ENCODE assay signal across 15 cellular contexts in the genomic region with DNA sequence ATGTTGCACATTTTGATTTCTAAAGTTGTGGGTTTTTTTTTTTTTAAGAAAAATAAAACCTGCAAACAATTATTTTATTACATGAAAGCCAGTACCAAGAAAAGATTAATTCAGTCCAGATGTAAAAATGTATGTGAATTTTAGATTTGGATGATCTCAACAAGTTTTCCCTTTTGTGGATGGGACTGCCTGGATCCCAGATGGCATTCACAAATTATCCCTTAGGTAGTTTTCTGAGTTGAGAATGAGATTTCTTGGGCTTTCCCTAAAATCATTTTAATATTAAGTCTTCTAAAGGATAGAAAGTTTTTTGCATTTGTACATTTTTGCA. TPM values are rescaled to one million over a fixed set of nuclear protein-coding genes. Genes with fewer than 3 reads are reported as not detected.
DNase-seq lines count a peak whose midpoint lies in the region; ATAC-seq and TF ChIP-seq lines count a peak whose summit lies in the region.
"Had no signal": no experiment of that assay in that cellular context is flagged by ENCODE, and none has a peak within 500 bp of the region (broad histone marks: within the 10 kb centered on the region; RNA-seq: fewer than 3 reads in every experiment).

No MANE protein-coding gene starts in this region.

- peak overlapping the region; percentile 95 for H3K4me3 ChIP-seq in brain microvascular endothelial cell (ENCODE audit: low read depth, low read length)
- H3K4me3 ChIP-seq in mesenchymal stem cell (ENCODE audit: insufficient read depth in 1 of 2, low read depth in 1 of 2, low read length in 2 of 2), result peak overlapping the region in 1 of 2 experiments; percentile 85
- H3K4me3 ChIP-seq in smooth muscle cell, result peak overlapping the region; percentile 81

- peak overlapping the region; percentile 99 for H3K4me3 Mint-ChIP-seq in HFFc6
- H3K4me3 Mint-ChIP-seq: CD4-positive, alpha-beta memory T cell; dendritic cell treated with granulocyte-macrophage colony-stimulating factor and Interleukin-4, amounts not matched to agents 40 ng/mL and 50 ng/mL, for 4 days had no signal

- no peak for DNase-seq in HFFc6
- DNase-seq in brain microvascular endothelial cell, result no peak
- no peak for DNase-seq in mesenchymal stem cell
- no peak for DNase-seq in smooth muscle cell (lab: John Stamatoyannopoulos, UW; ENCODE audit: unreplicated experiment)
- DNase-seq in substantia nigra (lab: John Stamatoyannopoulos, UW), result no peak
- DNase-seq in NCI-H1417 (lab: John Stamatoyannopoulos, UW), result no peak
- DNase-seq in NOMO-1 (lab: John Stamatoyannopoulos, UW; ENCODE audit: unreplicated experiment in 2 of 2), result no peak
- DNase-seq: activated naive CD4-positive, alpha-beta T cell treated with Interleukin-2 at 50 U/mL for 16 hours; CD4-positive, alpha-beta memory T cell; NCI-H226; nucleus accumbens; stimulated activated CD4-positive, alpha-beta T cell treated with anti-CD3 and anti-CD28 coated beads, Interleukin-2, amount 100 ng/mL, for 48 hours; stimulated activated naive CD4-positive, alpha-beta T cell had no signal

- TF ChIP-seq CTCF in HFFc6 (IDR thresholded peaks at IDR 0.05) (no peak), brain microvascular endothelial cell (IDR thresholded peaks at IDR 0.05; ENCODE audit: low read depth, low read length, missing control alignments) (no peak), smooth muscle cell (IDR thresholded peaks at IDR 0.05; ENCODE audit: borderline replicate concordance, insufficient read depth, poor library complexity, severe bottlenecking) (no peak)

- no peak for ATAC-seq in GM18861 (IDR thresholded peaks at IDR 0.05; ENCODE audit: unreplicated experiment)

- no peak overlapping the region for H2BK12ac ChIP-seq in mesenchymal stem cell (ENCODE audit: low read length in 2 of 2)

- no peaks in the 10 kb centered on the region; the same call in 1 of the 2 replicates for H3K9me3 Mint-ChIP-seq in HFFc6
- H3K9me3 Mint-ChIP-seq: CD4-positive, alpha-beta memory T cell; dendritic cell treated with granulocyte-macrophage colony-stimulating factor and Interleukin-4, amounts not matched to agents 40 ng/mL and 50 ng/mL, for 4 days had no signal

- H4K8ac ChIP-seq in mesenchymal stem cell (ENCODE audit: low read length), result no peak overlapping the region

- no peak overlapping the region for H2AK5ac ChIP-seq in mesenchymal stem cell (ENCODE audit: low read length, severe bottlenecking)

- peaks cover 30% of the 10 kb centered on the region for H3F3A ChIP-seq in smooth muscle cell (ENCODE audit: low read depth)

- peaks cover 9% of the 10 kb centered on the region for H3K27me3 Mint-ChIP-seq in HFFc6 (ENCODE audit: insufficient read depth)

- H3K79me2 ChIP-seq in smooth muscle cell (ENCODE audit: low read depth), result peaks cover 94% of the 10 kb centered on the region

- no peak overlapping the region for H4K91ac ChIP-seq in mesenchymal stem cell (ENCODE audit: low read length)

- peaks cover 76% of the 10 kb centered on the region for H4K20me1 ChIP-seq in smooth muscle cell (ENCODE audit: low read depth)

- peaks cover 51% of the 10 kb centered on the region for H3K4me1 Mint-ChIP-seq in HFFc6 (ENCODE audit: low read depth)

- H3K23ac ChIP-seq in mesenchymal stem cell (ENCODE audit: low read length in 2 of 2), result no peak overlapping the region

- no peak overlapping the region for H2AFZ ChIP-seq in mesenchymal stem cell (ENCODE audit: low read depth, low read length)
- no peak overlapping the region for H2AFZ ChIP-seq in smooth muscle cell (ENCODE audit: low read depth)

- H3K14ac ChIP-seq in mesenchymal stem cell (ENCODE audit: low read length in 2 of 2), result no peak overlapping the region

- H3K18ac ChIP-seq in mesenchymal stem cell (ENCODE audit: low read depth in 1 of 2, low read length in 2 of 2), result no peak overlapping the region

- H2BK120ac ChIP-seq in mesenchymal stem cell (ENCODE audit: low read depth, low read length), result no peak overlapping the region

- H3K27ac Mint-ChIP-seq in HFFc6, result peak overlapping the region; percentile 96
- H3K27ac Mint-ChIP-seq: dendritic cell treated with granulocyte-macrophage colony-stimulating factor and Interleukin-4, amounts not matched to agents 40 ng/mL and 50 ng/mL, for 4 days had no signal

- peaks cover 7% of the 10 kb centered on the region for H3K4me1 ChIP-seq in mesenchymal stem cell (ENCODE audit: control insufficient read depth, insufficient read depth, low read depth, low read length)
- peaks cover 52% of the 10 kb centered on the region for H3K4me1 ChIP-seq in smooth muscle cell (ENCODE audit: low read depth)

- H3K4ac ChIP-seq in mesenchymal stem cell (ENCODE audit: low read depth in 1 of 2, low read length in 2 of 2), result no peak overlapping the region

- peak overlapping the region; percentile 99 for H3K27ac ChIP-seq in brain microvascular endothelial cell
- H3K27ac ChIP-seq in mesenchymal stem cell (ENCODE audit: low read length, poor library complexity, severe bottlenecking), result peak overlapping the region; percentile 47
- H3K27ac ChIP-seq in smooth muscle cell (ENCODE audit: low read depth), result peak overlapping the region; percentile 88
- no peak overlapping the region for H3K27ac ChIP-seq in substantia nigra (ENCODE audit: low read depth, low read length, poor library complexity, severe bottlenecking)

- H3K36me3 ChIP-seq in brain microvascular endothelial cell (replicated peaks) (peaks cover 30% of the 10 kb centered on the region), mesenchymal stem cell (ENCODE audit: control insufficient read depth in 1 of 2, insufficient read depth in 2 of 2, low read depth in 1 of 2, low read length in 2 of 2) (peaks cover 0 to 24% of the 10 kb centered on the region in 2 experiments), smooth muscle cell (ENCODE audit: low read depth) (peaks cover 7% of the 10 kb centered on the region)

- H3K4me2 ChIP-seq in mesenchymal stem cell (ENCODE audit: low read length, poor library complexity, severe bottlenecking) (peak overlapping the region; percentile 66), smooth muscle cell (peak overlapping the region; percentile 99)

- H3K9me3 ChIP-seq in mesenchymal stem cell (ENCODE audit: control insufficient read depth, low read length) (no peaks in the 10 kb centered on the region), smooth muscle cell (replicated peaks; ENCODE audit: low read depth) (no peaks in the 10 kb centered on the region)

- H3K36me3 Mint-ChIP-seq in HFFc6 (ENCODE audit: low read depth), result peaks cover 71% of the 10 kb centered on the region
- H3K36me3 Mint-ChIP-seq: CD4-positive, alpha-beta memory T cell had no signal

- H2BK15ac ChIP-seq in mesenchymal stem cell (ENCODE audit: low read depth, poor library complexity, severe bottlenecking), result no peak overlapping the region

- in situ Hi-C loops in brain microvascular endothelial cell (cut with HindIII; ENCODE audit: low pct_ligation_motif_present, low sequenced_read_pairs), result no loop called here

- no peaks in the 10 kb centered on the region for H3K27me3 ChIP-seq in brain microvascular endothelial cell (replicated peaks)
- H3K27me3 ChIP-seq in mesenchymal stem cell (ENCODE audit: control insufficient read depth in 1 of 2, insufficient read depth in 1 of 2, low read length in 2 of 2), result no peaks in the 10 kb centered on the region
- no peaks in the 10 kb centered on the region for H3K27me3 ChIP-seq in smooth muscle cell (ENCODE audit: low read depth)

- no peak overlapping the region for H2BK5ac ChIP-seq in mesenchymal stem cell (ENCODE audit: low read depth, low read length, poor library complexity, severe bottlenecking)

- H3K79me1 ChIP-seq in mesenchymal stem cell (replicated peaks; ENCODE audit: low read length, poor library complexity, severe bottlenecking), result no peaks in the 10 kb centered on the region

- peak overlapping the region; percentile 99 for H3K9ac ChIP-seq in mesenchymal stem cell (ENCODE audit: low read length)
- peak overlapping the region; percentile 94 for H3K9ac ChIP-seq in smooth muscle cell (ENCODE audit: low read depth)

RNA-seq across cellular contexts. Expression of a gene that starts 2.8 kb away (rescaled TPM):
- total RNA-seq in HFFc6 (2021; fragmentation: NEBNext Ultra II Directional; extraction: Animal tissue kit (Norgen Biotek cat#: 25700)), result 100 to 1,000 TPM; 379 to 565 (median 420) TPM
- 92.4 TPM for polyA plus RNA-seq in mesenchymal stem cell (2013, experiment 1 of 2)
- 92.2 TPM for polyA plus RNA-seq in mesenchymal stem cell (2013, experiment 2 of 2)
- 564 and 578 TPM in 2 replicates for total RNA-seq in smooth muscle cell
- 197 and 254 TPM in 2 replicates for polyA plus RNA-seq in smooth muscle cell
